In the genomic region with DNA sequence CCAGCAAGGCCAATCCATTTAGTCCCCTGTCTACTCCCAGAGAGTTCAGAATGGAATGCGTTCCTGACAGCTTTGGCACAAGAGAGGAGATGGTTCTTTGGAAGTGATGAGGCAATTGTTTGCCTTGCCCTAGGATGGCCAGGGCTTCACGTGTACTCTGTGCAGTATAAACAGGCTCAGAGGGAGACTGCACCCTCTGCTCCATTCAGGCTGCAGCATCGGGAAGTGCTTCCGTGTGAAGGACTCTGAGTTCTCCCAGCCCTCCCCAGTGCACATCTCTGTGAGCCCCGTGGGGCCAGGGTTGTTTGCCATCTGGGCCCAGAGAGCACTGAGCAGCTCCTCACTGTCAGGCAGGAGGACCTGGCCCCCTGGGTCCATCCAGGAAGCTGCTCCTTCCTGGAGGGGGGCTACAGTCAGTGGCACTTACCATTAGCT, we compare ENCODE assay signal across 20 cellular contexts.
"Had no signal": no experiment of that assay in that cellular context is flagged by ENCODE, and none has a peak within 500 bp of the region (broad histone marks: within the 10 kb centered on the region; RNA-seq: fewer than 3 reads in every experiment).

No MANE protein-coding gene starts in this region.

- H3K27ac Mint-ChIP-seq: activated B cell treated with CpG ODN at 0.5 μM for 24 hours; activated naive CD4-positive, alpha-beta T cell treated with anti-CD3 and anti-CD28 coated beads, Interleukin-2, amount 50 U/mL, for 72 hours; effector memory CD8-positive, alpha-beta T cell; stimulated activated memory B cell treated with anti-CD40 and anti-IgM and Interleukin-4, amounts not matched to agents 10 μg/mL and 1 μg/mL and 100 μg/mL, for 72 hours; T-helper 2 cell treated with Interferon-gamma antibody and Interleukin-4, amounts not matched to agents 5 μg/mL and 100 μg/mL, for 36 hours had no signal

- H3K36me3 Mint-ChIP-seq: activated naive CD4-positive, alpha-beta T cell treated with anti-CD3 and anti-CD28 coated beads, Interleukin-2, amount 50 U/mL, for 72 hours; natural killer cell; stimulated activated memory B cell treated with anti-CD40 and anti-IgM and Interleukin-4, amounts not matched to agents 10 μg/mL and 1 μg/mL and 100 μg/mL, for 72 hours had no signal

- H3K4me1 ChIP-seq: adrenal gland, esophagus squamous epithelium, lower lobe of right lung, pancreas, upper lobe of left lung had no signal

- H3K9me3 Mint-ChIP-seq: activated B cell treated with CpG ODN at 0.5 μM for 24 hours; activated naive CD4-positive, alpha-beta T cell treated with anti-CD3 and anti-CD28 coated beads, Interleukin-2, amount 50 U/mL, for 72 hours; effector memory CD8-positive, alpha-beta T cell; natural killer cell; stimulated activated memory B cell treated with anti-CD40 and anti-IgM and Interleukin-4, amounts not matched to agents 10 μg/mL and 1 μg/mL and 100 μg/mL, for 72 hours; T-helper 2 cell treated with Interferon-gamma antibody and Interleukin-4, amounts not matched to agents 5 μg/mL and 100 μg/mL, for 36 hours had no signal

- H3K9me3 ChIP-seq: adrenal gland, esophagus squamous epithelium, lower lobe of right lung, neutrophil, pancreas, sigmoid colon, spleen, thoracic aorta, upper lobe of left lung had no signal

- ATAC-seq: activated naive CD4-positive, alpha-beta T cell treated with anti-CD3 and anti-CD28 coated beads, Interleukin-2, amount 50 U/mL, for 72 hours; effector memory CD8-positive, alpha-beta T cell; lower lobe of right lung; natural killer cell; stimulated activated memory B cell treated with anti-CD40 and anti-IgM and Interleukin-4, amounts not matched to agents 10 μg/mL and 1 μg/mL and 100 μg/mL, for 72 hours had no signal

- H3K4me1 Mint-ChIP-seq: activated B cell treated with CpG ODN at 0.5 μM for 24 hours; stimulated activated memory B cell treated with anti-CD40 and anti-IgM and Interleukin-4, amounts not matched to agents 10 μg/mL and 1 μg/mL and 100 μg/mL, for 72 hours had no signal

- FAIRE-seq: astrocyte, pancreas had no signal

- H3K4me3 ChIP-seq: adrenal gland, esophagus squamous epithelium, lower lobe of right lung, pancreas, sigmoid colon, spleen, thoracic aorta, upper lobe of left lung had no signal

- DNase-seq: activated B cell treated with CpG ODN at 0.5 μM for 24 hours; activated CD4-positive, alpha-beta T cell treated with anti-CD3 and anti-CD28 coated beads for 48 hours; activated gamma-delta T cell treated with Interleukin-2 at 50 U/mL for 16 hours; adrenal gland; effector memory CD8-positive, alpha-beta T cell; esophagus squamous epithelium; left cardiac atrium; lower lobe of right lung; natural killer cell; pancreas; sigmoid colon; spleen; stimulated activated CD4-positive, alpha-beta T cell treated with anti-CD3 and anti-CD28 coated beads, Interleukin-4, amount 100 ng/mL, for 4 hours; upper lobe of left lung had no signal

- H3K36me3 ChIP-seq: adrenal gland, esophagus squamous epithelium, lower lobe of right lung, neutrophil, pancreas, sigmoid colon, spleen, thoracic aorta, upper lobe of left lung had no signal

- H3K27me3 ChIP-seq: adrenal gland, sigmoid colon, upper lobe of left lung had no signal

- H3K27ac ChIP-seq: adrenal gland, esophagus squamous epithelium, lower lobe of right lung, neutrophil, pancreas, sigmoid colon, spleen, thoracic aorta, upper lobe of left lung had no signal

- H3K4me3 Mint-ChIP-seq: activated B cell treated with CpG ODN at 0.5 μM for 24 hours; effector memory CD8-positive, alpha-beta T cell; natural killer cell; stimulated activated memory B cell treated with anti-CD40 and anti-IgM and Interleukin-4, amounts not matched to agents 10 μg/mL and 1 μg/mL and 100 μg/mL, for 72 hours; T-helper 2 cell treated with Interferon-gamma antibody and Interleukin-4, amounts not matched to agents 5 μg/mL and 100 μg/mL, for 36 hours had no signal
